18 cellular contexts compared by ENCODE assay signal in genomic region chr6:40774932-40775331, GRCh38.
A peak's percentile ranks its signal among the peaks of the same experiment; 100 is the strongest.
DNase-seq lines count a peak whose midpoint lies in the region; ATAC-seq and TF ChIP-seq lines count a peak whose summit lies in the region.
"Had no signal": no experiment of that assay in that cellular context is flagged by ENCODE, and none has a peak within 500 bp of the region (broad histone marks: within the 10 kb centered on the region; RNA-seq: fewer than 3 reads in every experiment).

No MANE protein-coding gene starts in this region.

- H3K36me3 ChIP-seq in endodermal cell (ENCODE audit: control insufficient read depth, insufficient read depth, low read length): no peaks in the 10 kb centered on the region
- H3K36me3 ChIP-seq: adrenal gland, heart left ventricle, prostate gland had no signal

- TF ChIP-seq CTCF in GM13976 (IDR thresholded peaks at IDR 0.05; ENCODE audit: borderline replicate concordance, control extremely low read depth, extremely low read depth, insufficient read depth, missing control alignments) (peak; percentile 31), endodermal cell (conservative IDR thresholded peaks at IDR 0.05) (peak; percentile 59), mesothelial cell of epicardium (IDR thresholded peaks at IDR 0.05; ENCODE audit: unreplicated experiment) (no peak)

- no peak overlapping the region for H3K4me3 ChIP-seq in endodermal cell (ENCODE audit: low read length)
- H3K4me3 ChIP-seq: adrenal gland, heart left ventricle, prostate gland, testis had no signal

- in situ Hi-C loops in GM13976 (cut with MboI; ENCODE audit: low sequenced_read_pairs, unreplicated experiment): no loop called here

- H3K27ac ChIP-seq in endodermal cell (ENCODE audit: low read depth, low read length): no peak overlapping the region
- H3K27ac ChIP-seq: adrenal gland, heart left ventricle, prostate gland, testis had no signal

- no peaks in the 10 kb centered on the region for H3K27me3 ChIP-seq in endodermal cell (ENCODE audit: control insufficient read depth, insufficient read depth, low read length, poor library complexity, severe bottlenecking)
- H3K27me3 ChIP-seq: testis had no signal

- no peak for ATAC-seq in GM18868 (IDR thresholded peaks at IDR 0.05; ENCODE audit: unreplicated experiment)
- ATAC-seq: heart left ventricle had no signal

- H3K4me1 ChIP-seq in endodermal cell (ENCODE audit: control insufficient read depth, insufficient read depth, low read length): no peaks in the 10 kb centered on the region
- H3K4me1 ChIP-seq: adrenal gland, prostate gland, testis had no signal

- peak; percentile 49 for DNase-seq in DMS53 (lab: John Stamatoyannopoulos, UW)
- no peak for DNase-seq in GM13976 (ENCODE audit: low spot score)
- peak; percentile 27 for DNase-seq in NCI-H748 (lab: John Stamatoyannopoulos, UW; ENCODE audit: unreplicated experiment)
- no peak for DNase-seq in endodermal cell
- no peak for DNase-seq in MV-4-11 (lab: John Stamatoyannopoulos, UW)
- no peak for DNase-seq in activated CD4-positive, CD25-positive, alpha-beta regulatory T cell treated with anti-CD3 and anti-CD28 coated beads, Interleukin-2, amount 50 U/mL, for 72 hours
- no peak for DNase-seq in mesothelial cell of epicardium (ENCODE audit: low spot score in 2 of 2, unreplicated experiment in 2 of 2)
- DNase-seq: adrenal gland, Calu3, caudate nucleus, H7, heart left ventricle, NCI-H2029, testis had no signal

- H3K9me3 Mint-ChIP-seq in endodermal cell (no peaks in the 10 kb centered on the region), mesothelial cell of epicardium (peaks cover 10% of the 10 kb centered on the region)
- H3K9me3 Mint-ChIP-seq: nephron had no signal

- H3K27me3 Mint-ChIP-seq in endodermal cell (ENCODE audit: insufficient read depth) (peaks cover 8% of the 10 kb centered on the region), mesothelial cell of epicardium (ENCODE audit: low read depth) (peaks cover 42% of the 10 kb centered on the region)

- WGBS in endodermal cell (ENCODE audit: insufficient coverage in 1 of 2, insufficient read length in 1 of 2), 2 experiments: 100% methylated on average over 1 of the region's 1 CpG; no CpG with 5 or more reads in 1 of the 2 experiments

- H3K4me3 Mint-ChIP-seq in endodermal cell (no peak overlapping the region), mesothelial cell of epicardium (no peak overlapping the region)
- H3K4me3 Mint-ChIP-seq: memory B cell, nephron had no signal

- H3K9me3 ChIP-seq in endodermal cell (ENCODE audit: control insufficient read depth, low read length): peaks cover 6% of the 10 kb centered on the region
- H3K9me3 ChIP-seq: adrenal gland, prostate gland, testis had no signal

- H3K4me1 Mint-ChIP-seq in endodermal cell (no peaks in the 10 kb centered on the region), mesothelial cell of epicardium (no peaks in the 10 kb centered on the region)
- H3K4me1 Mint-ChIP-seq: memory B cell, nephron had no signal

- no peak overlapping the region for H3K9ac ChIP-seq in endodermal cell (ENCODE audit: extremely low read depth, low read length, poor library complexity, severe bottlenecking)

- H3K27ac Mint-ChIP-seq in endodermal cell: no peak overlapping the region
- H3K27ac Mint-ChIP-seq in mesothelial cell of epicardium: no peak overlapping the region
- H3K27ac Mint-ChIP-seq: memory B cell, nephron had no signal

- H3K36me3 Mint-ChIP-seq in endodermal cell (ENCODE audit: low read depth): no peaks in the 10 kb centered on the region
- H3K36me3 Mint-ChIP-seq in mesothelial cell of epicardium: no peaks in the 10 kb centered on the region
- H3K36me3 Mint-ChIP-seq: memory B cell had no signal

Comparison
In these comparisons a context has a peak if more than half of its experiments do, and no peak if none do; other contexts are left out.
1. DNase-seq: peak in DMS53 (single experiment) and NCI-H748 (single experiment); none in GM13976 (single experiment), endodermal cell (single experiment), MV-4-11 (single experiment), activated CD4-positive, CD25-positive, alpha-beta regulatory T cell treated with anti-CD3 and anti-CD28 coated beads, Interleukin-2, amount 50 U/mL, for 72 hours (single experiment) and mesothelial cell of epicardium (0 of 2).